In genomic region chr5:24535646-24536045, GRCh38 we compare ENCODE assay signal across 18 cellular contexts.
DNase-seq lines count a peak whose midpoint lies in the region; ATAC-seq, FAIRE-seq and TF ChIP-seq lines count a peak whose summit lies in the region.
"Had no signal": no experiment of that assay in that cellular context is flagged by ENCODE, and none has a peak within 500 bp of the region (broad histone marks: within the 10 kb centered on the region; RNA-seq: fewer than 3 reads in every experiment).

No MANE protein-coding gene starts in this region.

- DNase-seq in GM23338 (ENCODE audit: low spot score) (peak; percentile 33), NCI-H460 (ENCODE audit: extremely low read depth, low read depth) (peak; percentile 33), H1 (ENCODE audit: low read depth in 1 of 2, low spot score in 2 of 2) (no peak), GDM1 (lab: John Stamatoyannopoulos, UW) (no peak), foreskin keratinocyte (no peak)
- DNase-seq in effector CD4-positive, alpha-beta T cell = no peak
- DNase-seq: activated CD4-positive, alpha-beta T cell treated with anti-CD3 and anti-CD28 coated beads, Interleukin-2, amount 50 U/mL, for 48 hours; activated naive CD8-positive, alpha-beta T cell treated with anti-CD3 and anti-CD28 coated beads for 36 hours; activated T-cell treated with anti-CD3 and anti-CD28 coated beads, Interleukin-2, amount 50 U/mL, for 24 hours; dorsolateral prefrontal cortex; H7; NCI-H2171 treated with DMSO at 0.1 percent for 48 hours had no signal

- no peaks in the 10 kb centered on the region for H3K9me3 ChIP-seq in H1 (ENCODE audit: insufficient read depth in 2 of 2, low read depth in 1 of 2, low read length in 1 of 2)
- H3K9me3 ChIP-seq: right atrium auricular region had no signal

- H3K27ac ChIP-seq in 22Rv1 (no peak overlapping the region), GM23338 (ENCODE audit: low read depth) (no peak overlapping the region), H1 (ENCODE audit: low read depth, low read length) (no peak overlapping the region), foreskin keratinocyte (no peak overlapping the region)
- H3K27ac ChIP-seq: dorsolateral prefrontal cortex, right atrium auricular region had no signal

- H3K9me2 ChIP-seq in GM23338 (ENCODE audit: insufficient read depth) = no peaks in the 10 kb centered on the region

- H3K4me1 Mint-ChIP-seq in GM23338 = no peaks in the 10 kb centered on the region
- H3K4me1 Mint-ChIP-seq: activated naive CD8-positive, alpha-beta T cell treated with anti-CD3 and anti-CD28 coated beads for 36 hours had no signal

- H3K9ac ChIP-seq in H1 (replicated peaks in 1 of 4; ENCODE audit: extremely low read depth in 1 of 4, low read depth in 3 of 4, low read length in 3 of 4) = no peak overlapping the region

- POLR2A ChIA-PET in H1 (lab: Charles Lee; ENCODE audit: partially characterized antibody) = no interaction called here

- no peak overlapping the region for H4K91ac ChIP-seq in H1 (replicated peaks; ENCODE audit: insufficient read length, low read length)

- no peaks in the 10 kb centered on the region for H3K36me3 Mint-ChIP-seq in GM23338 (ENCODE audit: low read depth)
- H3K36me3 Mint-ChIP-seq: activated naive CD8-positive, alpha-beta T cell treated with anti-CD3 and anti-CD28 coated beads for 36 hours had no signal

- H3K27me3 Mint-ChIP-seq in GM23338 (ENCODE audit: insufficient read depth, low read depth, poor library complexity) = no peaks in the 10 kb centered on the region
- H3K27me3 Mint-ChIP-seq: activated naive CD8-positive, alpha-beta T cell treated with anti-CD3 and anti-CD28 coated beads for 36 hours; activated T-cell treated with anti-CD3 and anti-CD28 coated beads, Interleukin-2, amount 50 U/mL, for 24 hours had no signal

- no peak overlapping the region for H3K4me2 ChIP-seq in GM23338
- H3K4me2 ChIP-seq in H1 (ENCODE audit: insufficient read depth in 1 of 2, low read depth in 2 of 2, low read length in 2 of 2) = no peak overlapping the region

- H4K20me1 ChIP-seq in GM23338 (replicated peaks; ENCODE audit: insufficient read depth) (no peaks in the 10 kb centered on the region), H1 (replicated peaks in 1 of 2; ENCODE audit: control insufficient read depth in 1 of 2, insufficient read depth in 2 of 2, low read length in 2 of 2) (no peaks in the 10 kb centered on the region)

- TF ChIP-seq CTCF in 22Rv1 (IDR thresholded peaks at IDR 0.05) = peak; percentile 28; the same call in 1 of the 2 replicates
- TF ChIP-seq CTCF in GM23338 (conservative IDR thresholded peaks at IDR 0.05; ENCODE audit: low read depth in 2 of 2) = peak; percentile 39 to 45
- TF ChIP-seq CTCF in H1 (IDR thresholded peaks at IDR 0.05; ENCODE audit: control extremely low read depth in 1 of 3, insufficient read depth in 1 of 3, low read depth in 1 of 3, low read length in 3 of 3) = peak in 2 of 3 experiments; percentile 11 to 28; a peak in 2 of 4 replicates
- TF ChIP-seq CTCF in foreskin keratinocyte (conservative IDR thresholded peaks at IDR 0.05) = no peak

- no peaks in the 10 kb centered on the region for H3K23me2 ChIP-seq in H1 (ENCODE audit: low read depth, low read length)

- H3K36me3 ChIP-seq in GM23338 (ENCODE audit: insufficient read depth) (no peaks in the 10 kb centered on the region), H1 (ENCODE audit: control insufficient read depth in 2 of 4, insufficient read depth in 4 of 4, low read length in 3 of 4) (no peaks in the 10 kb centered on the region)
- H3K36me3 ChIP-seq: right atrium auricular region had no signal

- H3F3A ChIP-seq in GM23338 (replicated peaks; ENCODE audit: low read depth) = no peaks in the 10 kb centered on the region

- H3K4me3 Mint-ChIP-seq in GM23338 = no peak overlapping the region
- H3K4me3 Mint-ChIP-seq: activated naive CD8-positive, alpha-beta T cell treated with anti-CD3 and anti-CD28 coated beads for 36 hours; activated T-cell treated with anti-CD3 and anti-CD28 coated beads, Interleukin-2, amount 50 U/mL, for 24 hours had no signal

- H2BK12ac ChIP-seq in H1 (ENCODE audit: low read depth, low read length) = no peak overlapping the region

- 100% methylated on average over 2 of the region's 2 CpGs; no CpG with 5 or more reads in 1 of the 2 experiments for WGBS in H1 (ENCODE audit: extremely low coverage in 1 of 2, insufficient coverage in 1 of 2, insufficient read length in 1 of 2, insufficient replicate concordance in 2 of 2, low coverage in 1 of 2, low lambda C conversion rate in 2 of 2, missing lambda C conversion rate in 1 of 2), 2 experiments

- no peak overlapping the region for H2AK5ac ChIP-seq in H1 (ENCODE audit: low read depth, low read length)

- no peak overlapping the region for H2BK20ac ChIP-seq in H1 (ENCODE audit: low read length)

- H4K8ac ChIP-seq in H1 (ENCODE audit: extremely low read depth, insufficient read depth, low read length) = no peak overlapping the region

- H3K79me2 ChIP-seq in GM23338 (replicated peaks; ENCODE audit: insufficient read depth) (no peaks in the 10 kb centered on the region), H1 (ENCODE audit: control insufficient read depth in 1 of 2, insufficient read depth in 2 of 2, low read length in 2 of 2) (no peaks in the 10 kb centered on the region)

- no peak for TF ChIP-seq POLR2A in H1 (IDR thresholded peaks at IDR 0.05; ENCODE audit: control extremely low read depth in 1 of 2, low read depth in 2 of 2, low read length in 2 of 2)

- no peak overlapping the region for H3K56ac ChIP-seq in H1 (replicated peaks; ENCODE audit: insufficient read length, low read depth, low read length)

- H3K27ac Mint-ChIP-seq in GM23338 = no peak overlapping the region
- H3K27ac Mint-ChIP-seq: activated naive CD8-positive, alpha-beta T cell treated with anti-CD3 and anti-CD28 coated beads for 36 hours; activated T-cell treated with anti-CD3 and anti-CD28 coated beads, Interleukin-2, amount 50 U/mL, for 24 hours had no signal

- no peak overlapping the region for H2BK120ac ChIP-seq in H1 (replicated peaks; ENCODE audit: low read depth, low read length)

- H3K4ac ChIP-seq in H1 (replicated peaks; ENCODE audit: insufficient read length, low read depth, low read length) = no peak overlapping the region

- H3K27me3 ChIP-seq in GM23338 (ENCODE audit: insufficient read depth) (no peaks in the 10 kb centered on the region), H1 (replicated peaks in 1 of 4; ENCODE audit: control insufficient read depth in 3 of 4, extremely low read depth in 1 of 4, insufficient read depth in 3 of 4, low read length in 3 of 4) (no peaks in the 10 kb centered on the region), foreskin keratinocyte (no peaks in the 10 kb centered on the region)
- H3K27me3 ChIP-seq: dorsolateral prefrontal cortex, right atrium auricular region had no signal

- H3K79me1 ChIP-seq in H1 (ENCODE audit: low read depth, low read length) = no peaks in the 10 kb centered on the region

- H3K23ac ChIP-seq in H1 (ENCODE audit: insufficient read length) = no peak overlapping the region

- ATAC-seq in GM23338 (peak; percentile 30; the same call in 2 of the 3 replicates), GM21367 (IDR thresholded peaks at IDR 0.05; ENCODE audit: unreplicated experiment) (no peak), foreskin keratinocyte (no peak)
- ATAC-seq: esophagus mucosa had no signal

- H3K9me3 Mint-ChIP-seq in GM23338 = no peaks in the 10 kb centered on the region

- H2AFZ ChIP-seq in GM23338 (no peak overlapping the region), H1 (ENCODE audit: low read length) (no peak overlapping the region)

- no peak overlapping the region for H4K5ac ChIP-seq in H1 (ENCODE audit: insufficient read length, low read depth, low read length)

- H3K4me3 ChIP-seq in GM23338 = no peak overlapping the region
- H3K4me3 ChIP-seq in H1 (ENCODE audit: extremely low read depth in 1 of 4, insufficient read depth in 2 of 4, low read depth in 3 of 4, low read length in 4 of 4) = no peak overlapping the region
- H3K4me3 ChIP-seq: dorsolateral prefrontal cortex, right atrium auricular region had no signal

- H2BK15ac ChIP-seq in H1 (ENCODE audit: low read length) = no peak overlapping the region

- TF ChIP-seq RAD21 in H1 (IDR thresholded peaks at IDR 0.05 in 1 of 2, conservative IDR thresholded peaks at IDR 0.05 in 1 of 2; ENCODE audit: low read depth in 2 of 2, low read length in 2 of 2) = peak; percentile 44 to 53

- H3K4me1 ChIP-seq in GM23338 (ENCODE audit: insufficient read depth) (no peaks in the 10 kb centered on the region), H1 (replicated peaks in 1 of 4; ENCODE audit: control insufficient read depth in 3 of 4, insufficient read depth in 4 of 4, low read length in 3 of 4) (no peaks in the 10 kb centered on the region), foreskin keratinocyte (no peaks in the 10 kb centered on the region)
- H3K4me1 ChIP-seq: right atrium auricular region had no signal

- no peak for TF ChIP-seq EP300 in H1 (IDR thresholded peaks at IDR 0.05; ENCODE audit: borderline replicate concordance in 1 of 2, low read depth in 2 of 2, low read length in 2 of 2)

- FAIRE-seq in H1 (lab: Jason Lieb, UNC) = no peak
- FAIRE-seq: bronchial epithelial cell, keratinocyte had no signal

- no peak overlapping the region for H2BK5ac ChIP-seq in H1 (ENCODE audit: low read depth, low read length)

- no peak overlapping the region for H3K14ac ChIP-seq in H1 (ENCODE audit: insufficient read length)

- no peak overlapping the region for H3K18ac ChIP-seq in H1 (ENCODE audit: extremely low read depth, low read length)

- CTCF ChIA-PET in H1 (lab: Charles Lee; ENCODE audit: partially characterized antibody) = interaction anchor here (0.6 to 1.0 kb wide), 3 partner anchors 11 to 72 kb away, joined by 3 to 4 read pairs (median 3); no protein-coding TSS in a partner anchor

TF ChIP-seq in GM23338, 12 proteins besides CTCF, POLR2A, EP300 and RAD21:
- TF ChIP-seq ZNF114 (CRISPR knock-in tag; IDR thresholded peaks at IDR 0.05) (no peak), EZH2phosphoT487 (IDR thresholded peaks at IDR 0.05; ENCODE audit: unreplicated experiment) (no peak), POLR2AphosphoS5 (IDR thresholded peaks at IDR 0.05; ENCODE audit: low read depth) (no peak), STAT1 (IDR thresholded peaks at IDR 0.05; ENCODE audit: unreplicated experiment) (no peak), ZNF331 (CRISPR knock-in tag; IDR thresholded peaks at IDR 0.05; ENCODE audit: low read depth) (no peak)

TF ChIP-seq in H1, 55 proteins besides CTCF, POLR2A, EP300 and RAD21:
- no peak for TF ChIP-seq FOSL1 (IDR thresholded peaks at IDR 0.05; ENCODE audit: insufficient read depth, low read depth, low read length)

Comparison
In these comparisons a context has a peak if more than half of its experiments do, and no peak if none do; other contexts are left out.
1. DNase-seq: peak in GM23338 (single experiment) and NCI-H460 (single experiment); none in H1 (0 of 2), effector CD4-positive, alpha-beta T cell (single experiment), GDM1 (single experiment) and foreskin keratinocyte (0 of 2).